Comparison of ENCODE assay signal across 10 cellular contexts in the genomic region with DNA sequence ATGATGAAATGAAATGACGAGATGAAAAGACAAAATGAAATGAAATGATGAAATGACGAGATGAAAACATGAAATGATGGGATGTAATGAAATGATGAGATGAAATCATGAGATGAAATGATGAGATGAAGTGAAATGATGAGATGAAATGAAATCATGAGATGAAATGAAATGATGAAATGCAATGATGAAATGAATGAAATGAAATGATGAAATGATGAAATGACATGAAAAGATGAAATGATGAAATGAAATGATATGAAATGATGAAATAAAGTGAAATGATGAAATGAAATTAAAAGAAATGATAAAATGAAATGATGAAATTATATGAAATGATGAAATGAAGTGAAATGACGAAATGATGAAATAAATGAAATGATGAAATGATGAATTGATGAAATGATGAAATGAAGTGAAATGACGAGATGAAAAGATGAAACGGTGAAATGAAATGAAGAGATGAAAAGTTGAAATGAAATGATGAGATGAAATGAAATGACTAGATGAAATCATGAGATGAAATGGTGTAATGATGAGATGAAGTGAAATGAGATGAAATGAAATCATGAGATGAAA. TPM values are rescaled to one million over a fixed set of nuclear protein-coding genes. Genes with fewer than 3 reads are reported as not detected.
"Had no signal": no experiment of that assay in that cellular context is flagged by ENCODE, and none has a peak within 500 bp of the region (broad histone marks: within the 10 kb centered on the region; RNA-seq: fewer than 3 reads in every experiment).

No MANE protein-coding gene starts in this region.

RNA-seq across cellular contexts. Expression of gene TP53TG3D, which starts 30.9 kb away (rescaled TPM):
- total RNA-seq: natural killer cell treated with Interleukin-12 subunit alpha and Interleukin-12 subunit beta and Interleukin-15 and Interleukin-18, amount 100 ng/mL, for 72 hours; neural crest cell; omental fat pad; osteocyte; posterior vena cava; pulmonary artery endothelial cell; right atrium auricular region; smooth muscle cell; transverse colon; urinary bladder had no signal
- polyA plus RNA-seq: smooth muscle cell had no signal
